18 cellular contexts compared by ENCODE assay signal in genomic region chr1:153259387-153259786, GRCh38. TPM values are rescaled to one million over a fixed set of nuclear protein-coding genes. Genes with fewer than 3 reads are reported as not detected.
DNase-seq lines count a peak whose midpoint lies in the region; FAIRE-seq and TF ChIP-seq lines count a peak whose summit lies in the region.
"Had no signal": no experiment of that assay in that cellular context is flagged by ENCODE, and none has a peak within 500 bp of the region (broad histone marks: within the 10 kb centered on the region; RNA-seq: fewer than 3 reads in every experiment).

Gene LORICRIN, plus strand, starts transcription at chr1:153259687. Its CDS starts 1,263 bp downstream, at chr1:153260950.

- intact Hi-C loops in activated T-helper 1 cell treated with anti-CD3 and anti-CD28 coated beads, Interleukin-12 subunit alpha, Interleukin-12 subunit beta, Interleukin-2, Interleukin-4 antibody, amounts not matched to agents 30 ng/mL and 10 ng/mL and 1 ng/mL, durations not matched to agents 14 hours and 24 hours and 36 hours (cut with micrococcal nuclease) = no loop called here

- H3K4me3 Mint-ChIP-seq in activated naive CD4-positive, alpha-beta T cell treated with anti-CD3 and anti-CD28 coated beads, Interleukin-2, amount 50 U/mL, for 24 hours = peak within 1 kb of the TSS; percentile 83
- peak within 1 kb of the TSS; percentile 15 for H3K4me3 Mint-ChIP-seq in activated T-helper 1 cell treated with anti-CD3 and anti-CD28 coated beads, Interleukin-12 subunit alpha, Interleukin-12 subunit beta, Interleukin-2, Interleukin-4 antibody, amounts not matched to agents 30 ng/mL and 10 ng/mL and 1 ng/mL, durations not matched to agents 14 hours and 24 hours and 36 hours
- H3K4me3 Mint-ChIP-seq in immature natural killer cell = peak within 1 kb of the TSS; percentile 57 to 83 (median 66)
- H3K4me3 Mint-ChIP-seq: HFFc6 had no signal

- H3K27me3 Mint-ChIP-seq in activated naive CD4-positive, alpha-beta T cell treated with anti-CD3 and anti-CD28 coated beads, Interleukin-2, amount 50 U/mL, for 24 hours = peaks cover 36% of the 10 kb centered on the region
- H3K27me3 Mint-ChIP-seq in activated T-helper 1 cell treated with anti-CD3 and anti-CD28 coated beads, Interleukin-12 subunit alpha, Interleukin-12 subunit beta, Interleukin-2, Interleukin-4 antibody, amounts not matched to agents 30 ng/mL and 10 ng/mL and 1 ng/mL, durations not matched to agents 14 hours and 24 hours and 36 hours (ENCODE audit: insufficient read depth) = peaks cover 54% of the 10 kb centered on the region
- peaks cover 14 to 35% (median 18%) of the 10 kb centered on the region in 3 donors for H3K27me3 Mint-ChIP-seq in immature natural killer cell (ENCODE audit: low read depth in 3 of 3)

- H3K9me3 Mint-ChIP-seq in activated naive CD4-positive, alpha-beta T cell treated with anti-CD3 and anti-CD28 coated beads, Interleukin-2, amount 50 U/mL, for 24 hours = no peaks in the 10 kb centered on the region
- no peaks in the 10 kb centered on the region for H3K9me3 Mint-ChIP-seq in activated T-helper 1 cell treated with anti-CD3 and anti-CD28 coated beads, Interleukin-12 subunit alpha, Interleukin-12 subunit beta, Interleukin-2, Interleukin-4 antibody, amounts not matched to agents 30 ng/mL and 10 ng/mL and 1 ng/mL, durations not matched to agents 14 hours and 24 hours and 36 hours
- H3K9me3 Mint-ChIP-seq in immature natural killer cell = peaks cover 0 to 1% (median 0%) of the 10 kb centered on the region in 6 donors
- H3K9me3 Mint-ChIP-seq: HFFc6 had no signal

- peaks cover 27% of the 10 kb centered on the region for H3K4me1 Mint-ChIP-seq in activated naive CD4-positive, alpha-beta T cell treated with anti-CD3 and anti-CD28 coated beads, Interleukin-2, amount 50 U/mL, for 24 hours
- peaks cover 27% of the 10 kb centered on the region for H3K4me1 Mint-ChIP-seq in activated T-helper 1 cell treated with anti-CD3 and anti-CD28 coated beads, Interleukin-12 subunit alpha, Interleukin-12 subunit beta, Interleukin-2, Interleukin-4 antibody, amounts not matched to agents 30 ng/mL and 10 ng/mL and 1 ng/mL, durations not matched to agents 14 hours and 24 hours and 36 hours (ENCODE audit: low read depth)
- peaks cover 24 to 31% of the 10 kb centered on the region in 2 donors for H3K4me1 Mint-ChIP-seq in immature natural killer cell

- TF ChIP-seq POLR2A in GM12892 (IDR thresholded peaks at IDR 0.05; ENCODE audit: low read depth, low read length) = no peak

- H3K36me3 Mint-ChIP-seq in activated naive CD4-positive, alpha-beta T cell treated with anti-CD3 and anti-CD28 coated beads, Interleukin-2, amount 50 U/mL, for 24 hours = no peaks in the 10 kb centered on the region
- peaks cover 3% of the 10 kb centered on the region for H3K36me3 Mint-ChIP-seq in activated T-helper 1 cell treated with anti-CD3 and anti-CD28 coated beads, Interleukin-12 subunit alpha, Interleukin-12 subunit beta, Interleukin-2, Interleukin-4 antibody, amounts not matched to agents 30 ng/mL and 10 ng/mL and 1 ng/mL, durations not matched to agents 14 hours and 24 hours and 36 hours (ENCODE audit: low read depth)
- H3K36me3 Mint-ChIP-seq in immature natural killer cell = no peaks in the 10 kb centered on the region

- no peak for DNase-seq in activated naive CD4-positive, alpha-beta T cell treated with anti-CD3 and anti-CD28 coated beads, Interleukin-2, amount 50 U/mL, for 16 hours
- DNase-seq in activated T-helper 1 cell treated with anti-CD3 and anti-CD28 coated beads, Interleukin-12 subunit alpha, Interleukin-12 subunit beta, Interleukin-2, Interleukin-4 antibody, amounts not matched to agents 30 ng/mL and 10 ng/mL and 1 ng/mL, durations not matched to agents 14 hours and 24 hours and 36 hours (ENCODE audit: low spot score) = no peak
- DNase-seq in immature natural killer cell (no peak), GM12892 (ENCODE audit: insufficient read length) (no peak), NCI-H2029 treated with DMSO at 0.1 percent for 48 hours (lab: John Stamatoyannopoulos, UW) (no peak), activated gamma-delta T cell (lab: John Stamatoyannopoulos, UW) (no peak), NCI-H1092 treated with DMSO at 0.1 percent for 48 hours (lab: John Stamatoyannopoulos, UW) (no peak)
- DNase-seq: activated CD8-positive, alpha-beta memory T cell treated with anti-CD3 and anti-CD28 coated beads, Interleukin-2, amount 50 U/mL, for 48 hours; DMS79; foreskin keratinocyte; HFFc6; mesendoderm; NCI-H2171 treated with DMSO at 0.1 percent for 48 hours; NK-92 treated with Interleukin-12 subunit alpha and Interleukin-12 subunit beta, amount 100 ng/mL, for 24 hours; SHP77 treated with DMSO at 0.1 percent for 48 hours had no signal

- FAIRE-seq in GM12892 (lab: Jason Lieb, UNC) = no peak

- H3K27ac Mint-ChIP-seq in activated naive CD4-positive, alpha-beta T cell treated with anti-CD3 and anti-CD28 coated beads, Interleukin-2, amount 50 U/mL, for 24 hours = no peak within 1 kb of the TSS
- peak within 1 kb of the TSS; percentile 26 for H3K27ac Mint-ChIP-seq in activated T-helper 1 cell treated with anti-CD3 and anti-CD28 coated beads, Interleukin-12 subunit alpha, Interleukin-12 subunit beta, Interleukin-2, Interleukin-4 antibody, amounts not matched to agents 30 ng/mL and 10 ng/mL and 1 ng/mL, durations not matched to agents 14 hours and 24 hours and 36 hours
- peak within 1 kb of the TSS in 2 of 6 donors; percentile 33 to 42 for H3K27ac Mint-ChIP-seq in immature natural killer cell
- H3K27ac Mint-ChIP-seq: HFFc6 had no signal

RNA-seq across cellular contexts. Expression of gene LORICRIN, which starts in this region (rescaled TPM):
- total RNA-seq in activated T-helper 1 cell treated with anti-CD3 and anti-CD28 coated beads, Interleukin-12 subunit alpha, Interleukin-12 subunit beta, Interleukin-2, Interleukin-4 antibody, amounts not matched to agents 30 ng/mL and 10 ng/mL and 1 ng/mL, durations not matched to agents 14 hours and 24 hours and 36 hours = not detected in 2 replicates
- not detected for polyA plus RNA-seq in immature natural killer cell
- polyA plus RNA-seq in GM12892 (2012; ENCODE audit: missing spikeins) = not detected
- total RNA-seq: foreskin keratinocyte, HFFc6, M059J, thoracic aorta had no signal

Comparison
In these comparisons a context has a peak if more than half of its experiments do, and no peak if none do; other contexts are left out.
1. H3K4me3 Mint-ChIP-seq: peak in every context shown above with its lines; median percentile 83 in activated naive CD4-positive, alpha-beta T cell treated with anti-CD3 and anti-CD28 coated beads, Interleukin-2, amount 50 U/mL, for 24 hours; 66 in immature natural killer cell; 15 in activated T-helper 1 cell treated with anti-CD3 and anti-CD28 coated beads, Interleukin-12 subunit alpha, Interleukin-12 subunit beta, Interleukin-2, Interleukin-4 antibody, amounts not matched to agents 30 ng/mL and 10 ng/mL and 1 ng/mL, durations not matched to agents 14 hours and 24 hours and 36 hours.